7 cellular contexts compared by ENCODE assay signal in the genomic region with DNA sequence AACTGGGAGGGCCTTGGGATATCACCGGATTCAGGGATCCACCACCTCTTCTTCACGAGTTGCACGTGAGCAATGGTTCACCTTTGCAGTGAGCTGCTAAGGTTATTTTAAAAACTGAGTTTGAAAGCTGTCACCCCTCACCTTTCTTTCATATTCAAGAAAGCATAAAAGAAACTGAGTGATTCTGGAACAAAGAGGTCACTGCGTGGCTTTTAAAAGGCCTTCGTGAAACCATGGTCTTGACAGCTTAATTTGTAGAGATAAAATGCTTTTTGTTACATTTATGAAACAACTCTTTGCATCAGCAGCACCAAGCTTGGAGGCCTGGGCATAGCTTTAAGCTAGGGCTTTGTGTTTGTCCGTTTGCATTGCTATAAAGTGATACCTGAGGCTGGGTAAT.
"Had no signal": no experiment of that assay in that cellular context is flagged by ENCODE, and none has a peak within 500 bp of the region (broad histone marks: within the 10 kb centered on the region; RNA-seq: fewer than 3 reads in every experiment).

No MANE protein-coding gene starts in this region.

- DNase-seq: GDM1, GF-D8 had no signal

- FAIRE-seq: G401.6, GM12891, GM12892, GM18507, GM19239 had no signal
